Comparison of ENCODE assay signal across 8 cellular contexts in the genomic region with DNA sequence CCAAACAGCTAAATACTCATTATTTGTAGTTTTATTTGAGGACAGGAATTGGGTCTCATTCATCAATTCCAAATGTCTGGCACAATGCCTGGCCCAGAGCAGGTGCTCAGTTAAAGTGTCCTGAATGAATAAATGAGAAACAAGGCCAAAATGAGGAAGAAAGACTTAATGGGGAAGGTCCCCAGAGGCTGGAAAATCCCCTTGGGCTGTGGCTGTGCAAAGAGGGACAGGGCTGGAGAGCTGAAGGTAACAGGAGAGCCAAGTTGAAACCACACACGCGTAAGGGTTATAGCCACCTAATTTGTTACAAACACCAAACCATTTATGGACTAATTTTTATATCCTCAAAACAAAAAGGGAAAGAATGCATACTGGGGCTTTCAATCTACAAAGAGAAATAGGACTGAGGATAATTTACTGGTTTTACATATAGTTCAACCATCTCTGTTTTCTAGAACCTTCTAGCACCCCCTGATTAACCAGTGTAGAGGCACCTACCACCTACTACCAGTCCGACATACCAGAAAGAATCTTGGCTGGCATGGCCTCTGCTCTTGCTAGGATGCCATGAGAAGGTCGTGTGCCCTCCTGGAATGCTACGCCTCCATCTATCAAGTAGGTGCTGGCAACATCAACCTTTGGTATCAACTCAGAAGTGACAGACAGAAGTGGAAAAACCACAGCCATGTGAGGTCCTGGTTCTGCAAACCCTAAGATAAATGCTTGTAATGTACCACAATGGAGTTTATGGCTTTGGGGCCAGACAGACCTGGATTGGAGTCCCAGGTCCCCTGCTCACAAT. TPM values are rescaled to one million over a fixed set of nuclear protein-coding genes. Genes with fewer than 3 reads are reported as not detected.
DNase-seq lines count a peak whose midpoint lies in the region; ATAC-seq and TF ChIP-seq lines count a peak whose summit lies in the region.

No MANE protein-coding gene starts in this region.

- H3K27me3 ChIP-seq in CD4-positive, alpha-beta T cell (ENCODE audit: control insufficient read depth, insufficient read depth, low read length) = no peaks in the 10 kb centered on the region
- H3K27me3 ChIP-seq in muscle layer of colon (ENCODE audit: control insufficient read depth in 1 of 2, insufficient read depth in 2 of 2, low read length in 2 of 2) = no peaks in the 10 kb centered on the region

- ATAC-seq in CD4-positive, alpha-beta T cell (ENCODE audit: poor library complexity) = no peak
- ATAC-seq in HG02763 (IDR thresholded peaks at IDR 0.05; ENCODE audit: unreplicated experiment) (peak; percentile 62), HG03025 (IDR thresholded peaks at IDR 0.05; ENCODE audit: low FRiP score, unreplicated experiment) (no peak)
- ATAC-seq in activated naive CD8-positive, alpha-beta T cell treated with anti-CD3 and anti-CD28 coated beads, Interleukin-2, amount 10 ng/mL, durations not matched to agents 7 days and 5 days (ENCODE audit: low read depth) = no peak

- peak overlapping the region; percentile 74 for H3K4me3 Mint-ChIP-seq in CD4-positive, alpha-beta T cell
- peak overlapping the region; percentile 60 for H3K4me3 Mint-ChIP-seq in activated naive CD8-positive, alpha-beta T cell treated with anti-CD3 and anti-CD28 coated beads, Interleukin-2, amount 10 ng/mL, durations not matched to agents 7 days and 5 days

- CTCF ChIA-PET in CD4-positive, alpha-beta T cell (lab: Charles Lee) = interaction anchor here (0.9 to 1.8 kb wide), 5 partner anchors 18 to 26 kb away, joined by 3 to 6 read pairs (median 4); no protein-coding TSS in a partner anchor

- H3K27ac ChIP-seq in CD4-positive, alpha-beta T cell (ENCODE audit: low read depth, low read length) = peak overlapping the region; percentile 65
- peak overlapping the region; percentile 59 for H3K27ac ChIP-seq in muscle layer of colon (ENCODE audit: low read depth, low read length)

- peak overlapping the region; percentile 35 for H3K9ac ChIP-seq in muscle layer of colon (ENCODE audit: low read length)

- peaks cover 83% of the 10 kb centered on the region for H3K36me3 Mint-ChIP-seq in CD4-positive, alpha-beta T cell (ENCODE audit: low read depth)
- H3K36me3 Mint-ChIP-seq in activated naive CD8-positive, alpha-beta T cell treated with anti-CD3 and anti-CD28 coated beads, Interleukin-2, amount 10 ng/mL, durations not matched to agents 7 days and 5 days = peaks cover 30% of the 10 kb centered on the region

- H3K9me3 Mint-ChIP-seq in CD4-positive, alpha-beta T cell = no peaks in the 10 kb centered on the region
- no peaks in the 10 kb centered on the region for H3K9me3 Mint-ChIP-seq in activated naive CD8-positive, alpha-beta T cell treated with anti-CD3 and anti-CD28 coated beads, Interleukin-2, amount 10 ng/mL, durations not matched to agents 7 days and 5 days

- TF ChIP-seq CTCF in CD4-positive, alpha-beta T cell (IDR thresholded peaks at IDR 0.05) = no peak

- H3K4me1 Mint-ChIP-seq in CD4-positive, alpha-beta T cell (ENCODE audit: low read depth) = peaks cover 95% of the 10 kb centered on the region
- peaks cover 84% of the 10 kb centered on the region for H3K4me1 Mint-ChIP-seq in activated naive CD8-positive, alpha-beta T cell treated with anti-CD3 and anti-CD28 coated beads, Interleukin-2, amount 10 ng/mL, durations not matched to agents 7 days and 5 days

- no peak overlapping the region for H3K4me3 ChIP-seq in muscle layer of colon (ENCODE audit: low read depth in 1 of 2, low read length in 2 of 2)

- H3K36me3 ChIP-seq in muscle layer of colon (ENCODE audit: insufficient read depth, low read length) = peaks cover 24% of the 10 kb centered on the region

- H3K27ac Mint-ChIP-seq in CD4-positive, alpha-beta T cell = peak overlapping the region; percentile 93
- peak overlapping the region; percentile 87 for H3K27ac Mint-ChIP-seq in activated naive CD8-positive, alpha-beta T cell treated with anti-CD3 and anti-CD28 coated beads, Interleukin-2, amount 10 ng/mL, durations not matched to agents 7 days and 5 days

- POLR2A ChIA-PET in CD4-positive, alpha-beta T cell (lab: Charles Lee) = interaction anchor here (2.4 to 49.5 kb wide), 3 partner anchors 4 to 32 kb away, joined by 6 to 1847 read pairs (median 1847); partner anchors contain the start of gene MYH9
- POLR2A ChIA-PET in activated naive CD8-positive, alpha-beta T cell treated with anti-CD3 and anti-CD28 coated beads, Interleukin-2, amount 10 ng/mL, durations not matched to agents 7 days and 5 days (lab: Charles Lee) = interaction anchor here (1.1 to 3.1 kb wide), 3 partner anchors 18 to 88 kb away, joined by 4 to 17 read pairs (median 14); no protein-coding TSS in a partner anchor

- H3K9me3 ChIP-seq in CD4-positive, alpha-beta T cell (ENCODE audit: control insufficient read depth, low read length) = no peaks in the 10 kb centered on the region
- H3K9me3 ChIP-seq in muscle layer of colon (ENCODE audit: low read length) = no peaks in the 10 kb centered on the region

- no peaks in the 10 kb centered on the region for H3K27me3 Mint-ChIP-seq in CD4-positive, alpha-beta T cell
- no peaks in the 10 kb centered on the region for H3K27me3 Mint-ChIP-seq in activated naive CD8-positive, alpha-beta T cell treated with anti-CD3 and anti-CD28 coated beads, Interleukin-2, amount 10 ng/mL, durations not matched to agents 7 days and 5 days

- in situ Hi-C loops in ACHN (cut with HindIII; ENCODE audit: low pct_ligation_motif_present, low pct_unique_long_range_greater_than_20kb, low sequenced_read_pairs) = no loop called here

- intact Hi-C loops in CD4-positive, alpha-beta T cell (cut with DNase I, micrococcal nuclease) = no loop called here

- DNase-seq in CD4-positive, alpha-beta T cell = no peak
- no peak for DNase-seq in activated naive CD8-positive, alpha-beta T cell treated with anti-CD3 and anti-CD28 coated beads, Interleukin-2, amount 10 ng/mL, durations not matched to agents 7 days and 5 days
- DNase-seq in mucosa of gallbladder (ENCODE audit: low spot score) (no peak), ACHN (no peak), HK-2 (ENCODE audit: unreplicated experiment) (no peak)

- peaks cover 90% of the 10 kb centered on the region for H3K4me1 ChIP-seq in muscle layer of colon (ENCODE audit: insufficient read depth, low read length)

RNA-seq across cellular contexts. Expression of gene MYH9, which starts 28.4 kb away (rescaled TPM):
- total RNA-seq in CD4-positive, alpha-beta T cell = 100 to 1,000 TPM; 901 to 925 TPM
- 100 to 1,000 TPM; 803 to 821 TPM for total RNA-seq in activated naive CD8-positive, alpha-beta T cell treated with anti-CD3 and anti-CD28 coated beads, Interleukin-2, amount 10 ng/mL, durations not matched to agents 7 days and 5 days
- 544 TPM for total RNA-seq in mucosa of gallbladder
